Comparison of ENCODE assay signal across 16 cellular contexts in the genomic region with DNA sequence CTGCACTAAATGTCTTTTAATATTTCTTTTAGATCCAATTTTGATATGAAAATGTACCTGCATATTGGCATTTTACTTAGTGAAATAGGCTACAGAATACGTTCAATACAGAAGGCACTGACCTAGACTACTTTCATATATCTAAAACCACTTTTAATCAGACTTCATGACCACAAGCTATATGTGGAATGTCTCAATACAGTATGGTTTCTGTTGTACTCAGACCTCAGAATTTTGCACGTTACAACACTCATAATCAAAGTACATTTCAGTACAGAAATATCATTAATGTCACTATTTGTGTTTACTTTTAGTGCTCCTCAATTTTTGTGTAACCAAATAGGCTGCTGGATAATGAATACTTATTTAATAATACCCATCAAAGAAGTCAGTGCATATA.
DNase-seq lines count a peak whose midpoint lies in the region; ATAC-seq lines count a peak whose summit lies in the region.
"Had no signal": no experiment of that assay in that cellular context is flagged by ENCODE, and none has a peak within 500 bp of the region (broad histone marks: within the 10 kb centered on the region; RNA-seq: fewer than 3 reads in every experiment).

No MANE protein-coding gene starts in this region.

- no peak for DNase-seq in NK-92 treated with Interleukin-12 subunit alpha and Interleukin-12 subunit beta, amount 100 ng/mL, for 24 hours (lab: John Stamatoyannopoulos, UW)
- DNase-seq in NCI-H1105 (lab: John Stamatoyannopoulos, UW): no peak
- DNase-seq in stimulated activated CD4-positive, alpha-beta T cell treated with anti-CD3 and anti-CD28 coated beads, Interleukin-4, amount 100 ng/mL, for 24 hours: no peak
- no peak for DNase-seq in effector CD8-positive, alpha-beta T cell (lab: John Stamatoyannopoulos, UW)
- DNase-seq: activated CD4-positive, alpha-beta T cell treated with anti-CD3 and anti-CD28 coated beads, Interleukin-2, amount 50 U/mL, for 1 hour; dermis blood vessel endothelial cell; H7; NCI-H1092 treated with DMSO at 0.1 percent for 48 hours; NCI-H524 treated with DMSO at 0.1 percent for 48 hours; right cardiac atrium; stimulated activated CD4-positive, alpha-beta T cell treated with anti-CD3 and anti-CD28 coated beads, Interleukin-4, amount 100 ng/mL, for 4 hours; stimulated activated naive CD4-positive, alpha-beta T cell had no signal

- ATAC-seq in GM18508 (IDR thresholded peaks at IDR 0.05; ENCODE audit: insufficient read depth, unreplicated experiment) (peak; percentile 73), GM21367 (IDR thresholded peaks at IDR 0.05; ENCODE audit: unreplicated experiment) (peak; percentile 57), HG02938 (IDR thresholded peaks at IDR 0.05; ENCODE audit: unreplicated experiment) (peak; percentile 82), HG03520 (IDR thresholded peaks at IDR 0.05; ENCODE audit: unreplicated experiment) (peak; percentile 86)
- ATAC-seq: right cardiac atrium had no signal
